Comparison of ENCODE assay signal across 9 cellular contexts in the genomic region with DNA sequence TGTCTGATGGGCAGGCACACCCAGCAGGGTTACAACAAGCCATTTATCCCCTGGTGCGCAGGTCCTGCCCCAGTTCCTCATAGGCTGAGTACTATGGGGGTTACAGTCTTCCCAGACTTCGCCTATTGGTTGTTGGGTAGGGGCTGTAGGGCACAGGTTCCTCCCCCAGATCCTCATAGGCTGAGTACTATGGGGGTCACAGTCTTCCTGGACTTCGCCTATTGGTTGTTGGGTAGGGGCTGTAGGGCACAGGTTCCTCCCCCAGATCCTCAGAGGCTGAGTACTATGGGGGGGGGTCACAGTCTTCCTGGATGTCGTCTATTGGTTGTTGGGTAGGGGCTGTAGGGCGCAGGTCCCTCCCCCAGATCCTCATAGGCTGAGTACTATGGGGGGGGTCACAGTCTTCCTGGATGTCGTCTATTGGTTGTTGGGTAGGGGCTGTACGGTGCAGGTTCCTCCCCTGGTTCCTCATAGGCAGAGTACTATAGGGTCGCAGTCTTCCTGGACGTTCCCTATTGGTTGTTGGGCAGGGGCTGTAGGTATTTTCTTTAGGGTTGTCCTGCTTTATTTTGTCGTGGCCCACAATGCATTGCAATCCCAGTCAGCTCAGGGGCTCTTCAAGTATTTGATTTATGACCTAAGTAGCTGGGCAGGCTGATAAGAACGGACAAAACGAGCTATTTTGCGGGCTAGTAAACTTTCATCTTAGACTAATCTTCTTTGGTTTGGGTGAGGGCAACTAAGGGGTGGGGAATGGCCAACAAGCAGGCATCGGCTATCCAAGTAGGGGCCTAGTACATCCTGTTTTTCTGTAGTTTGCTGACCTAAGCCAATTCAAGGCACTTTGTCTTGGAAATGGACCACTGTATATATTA. TPM values are rescaled to one million over a fixed set of nuclear protein-coding genes. Genes with fewer than 3 reads are reported as not detected.
DNase-seq lines count a peak whose midpoint lies in the region; ATAC-seq and TF ChIP-seq lines count a peak whose summit lies in the region.
"Had no signal": no experiment of that assay in that cellular context is flagged by ENCODE, and none has a peak within 500 bp of the region (broad histone marks: within the 10 kb centered on the region; RNA-seq: fewer than 3 reads in every experiment).

No MANE protein-coding gene starts in this region.

- H3K9me3 Mint-ChIP-seq in activated B cell treated with CpG ODN at 0.5 μM for 24 hours = no peaks in the 10 kb centered on the region

- intact Hi-C loops in activated B cell treated with CpG ODN at 0.5 μM for 24 hours (cut with micrococcal nuclease) = loop anchor here (10.0 kb wide), 1 partner anchor 1039 kb away; a partner anchor contains a TSS

- no peak overlapping the region for H3K27ac ChIP-seq in skeletal muscle tissue (ENCODE audit: low read depth, low read length)

- peak overlapping the region in 2 of 3 donors; percentile 16 to 33 for H3K9ac ChIP-seq in skeletal muscle tissue (ENCODE audit: low read depth in 1 of 3, low read length in 3 of 3)

- POLR2A ChIA-PET in activated B cell treated with CpG ODN at 0.5 μM for 24 hours (lab: Charles Lee) = interaction anchor here (0.6 kb wide), 1 partner anchor 33 kb away, joined by 3 read pairs; no protein-coding TSS in a partner anchor

- ATAC-seq in GM18909 (IDR thresholded peaks at IDR 0.05; ENCODE audit: poor library complexity, unreplicated experiment) = peak; percentile 63
- ATAC-seq in HG03064 (IDR thresholded peaks at IDR 0.05; ENCODE audit: low read depth, unreplicated experiment) = peak; percentile 59
- ATAC-seq in activated B cell treated with CpG ODN at 0.5 μM for 24 hours (ENCODE audit: low read depth) = peak; percentile 23

- TF ChIP-seq CTCF in activated B cell treated with CpG ODN at 0.5 μM for 24 hours (IDR thresholded peaks at IDR 0.05) = no peak

- H3K4me3 Mint-ChIP-seq in activated B cell treated with CpG ODN at 0.5 μM for 24 hours = peak overlapping the region; percentile 78

- H3K27me3 Mint-ChIP-seq in activated B cell treated with CpG ODN at 0.5 μM for 24 hours = no peaks in the 10 kb centered on the region

- H3K4me1 ChIP-seq in skeletal muscle tissue (ENCODE audit: control insufficient read depth in 3 of 3, insufficient read depth in 3 of 3, low read length in 3 of 3) = peaks cover 11 to 20% (median 12%) of the 10 kb centered on the region in 3 donors

- H3K36me3 ChIP-seq in skeletal muscle tissue (ENCODE audit: control insufficient read depth in 3 of 3, insufficient read depth in 3 of 3, low read length in 3 of 3) (peaks cover 2 to 7% (median 4%) of the 10 kb centered on the region in 3 donors), H7 (replicated peaks; ENCODE audit: control insufficient read depth, insufficient read depth, low read length) (no peaks in the 10 kb centered on the region)

- H3K9me3 ChIP-seq in skeletal muscle tissue (ENCODE audit: control insufficient read depth in 3 of 3, low read length in 3 of 3) = no peaks in the 10 kb centered on the region

- H3K27ac Mint-ChIP-seq in activated B cell treated with CpG ODN at 0.5 μM for 24 hours = peak overlapping the region; percentile 64

- peaks cover 30% of the 10 kb centered on the region for H3K36me3 Mint-ChIP-seq in activated B cell treated with CpG ODN at 0.5 μM for 24 hours (ENCODE audit: low read depth)

- CTCF ChIA-PET in activated B cell treated with CpG ODN at 0.5 μM for 24 hours (lab: Charles Lee) = no interaction called here

- DNase-seq in activated B cell treated with CpG ODN at 0.5 μM for 24 hours = no peak
- DNase-seq in H7 = no peak
- DNase-seq in DMS79 (lab: John Stamatoyannopoulos, UW) = no peak
- no peak for DNase-seq in NCI-H1092 (lab: John Stamatoyannopoulos, UW)
- no peak for DNase-seq in amniotic stem cell (lab: John Stamatoyannopoulos, UW)
- DNase-seq: NCI-H524 treated with DMSO at 0.1 percent for 48 hours had no signal

- no peak overlapping the region for H3K4me3 ChIP-seq in skeletal muscle tissue (ENCODE audit: low read length in 3 of 3)
- no peak overlapping the region for H3K4me3 ChIP-seq in H7 (ENCODE audit: insufficient read depth, low read depth, low read length)

- H3K4me1 Mint-ChIP-seq in activated B cell treated with CpG ODN at 0.5 μM for 24 hours = peaks cover 57% of the 10 kb centered on the region

- H3K27me3 ChIP-seq in skeletal muscle tissue (ENCODE audit: control insufficient read depth in 3 of 3, insufficient read depth in 3 of 3, low read length in 3 of 3) (no peaks in the 10 kb centered on the region), H7 (ENCODE audit: control insufficient read depth, insufficient read depth, low read length) (no peaks in the 10 kb centered on the region; the same call in 1 of the 2 replicates)

RNA-seq across cellular contexts. Expression of a gene that starts 3.4 kb away (rescaled TPM):
- 9.1 and 15.2 TPM in 2 replicates for total RNA-seq in activated B cell treated with CpG ODN at 0.5 μM for 24 hours
- total RNA-seq in skeletal muscle tissue = 2.6 TPM
- total RNA-seq in H7 (2014; rRNA removed; shearing (Covaris generic)) = 4.0 and 5.7 TPM in 2 replicates

RNA-seq across cellular contexts. Expression of a gene that starts 27.7 kb away (rescaled TPM):
- total RNA-seq in activated B cell treated with CpG ODN at 0.5 μM for 24 hours (11.0 and 13.8 TPM in 2 replicates), skeletal muscle tissue (8.4 TPM)
- total RNA-seq in H7 (2014; rRNA removed; shearing (Covaris generic)) = 24.9 and 31.4 TPM in 2 replicates
